Comparison of ENCODE assay signal across 8 cellular contexts in the genomic region with DNA sequence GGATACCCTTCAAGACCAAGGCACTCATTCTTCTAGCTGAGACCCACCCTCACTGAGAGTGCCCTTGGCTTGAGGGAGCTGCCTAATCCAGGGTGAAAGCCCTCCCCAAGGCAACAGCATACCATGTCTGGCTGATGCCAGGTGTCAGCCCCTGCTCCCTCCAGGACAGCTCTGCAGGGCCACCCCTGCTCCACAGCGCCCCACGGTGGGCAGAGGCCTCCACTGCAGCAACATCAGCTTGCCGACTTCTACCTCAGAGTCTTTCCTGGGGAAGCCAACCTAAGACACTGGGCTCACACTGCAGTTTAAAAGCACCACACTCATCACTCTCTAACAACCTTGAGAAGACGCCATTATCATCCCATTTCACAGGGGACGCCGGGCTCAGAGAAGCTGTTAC.
A peak's percentile ranks its signal among the peaks of the same experiment; 100 is the strongest.
DNase-seq lines count a peak whose midpoint lies in the region; ATAC-seq and FAIRE-seq lines count a peak whose summit lies in the region.

No MANE protein-coding gene starts in this region.

- peak; percentile 67 for DNase-seq in activated CD4-positive, CD25-positive, alpha-beta regulatory T cell treated with anti-CD3 and anti-CD28 coated beads, Interleukin-2, amount 50 U/mL, for 72 hours
- peak; percentile 70 for DNase-seq in OCI-M1 (lab: John Stamatoyannopoulos, UW)
- DNase-seq in astrocyte of the hippocampus (ENCODE audit: low read depth, low spot score) = peak; percentile 40
- DNase-seq in medulla oblongata (ENCODE audit: extremely low spot score) = peak; percentile 30
- peak; percentile 51 for DNase-seq in urothelium cell line (ENCODE audit: low spot score)
- no peak for DNase-seq in NCI-H510A treated with DMSO at 0.1 percent for 48 hours (lab: John Stamatoyannopoulos, UW)

- ATAC-seq in activated CD4-positive, CD25-positive, alpha-beta regulatory T cell treated with anti-CD3 and anti-CD28 coated beads, Interleukin-2, amount 50 U/mL, for 24 hours = no peak
- ATAC-seq in HG03159 (IDR thresholded peaks at IDR 0.05; ENCODE audit: unreplicated experiment) = no peak

- no peak for FAIRE-seq in urothelium cell line (lab: Jason Lieb, UNC)
